26 cellular contexts compared by ENCODE assay signal in the genomic region with DNA sequence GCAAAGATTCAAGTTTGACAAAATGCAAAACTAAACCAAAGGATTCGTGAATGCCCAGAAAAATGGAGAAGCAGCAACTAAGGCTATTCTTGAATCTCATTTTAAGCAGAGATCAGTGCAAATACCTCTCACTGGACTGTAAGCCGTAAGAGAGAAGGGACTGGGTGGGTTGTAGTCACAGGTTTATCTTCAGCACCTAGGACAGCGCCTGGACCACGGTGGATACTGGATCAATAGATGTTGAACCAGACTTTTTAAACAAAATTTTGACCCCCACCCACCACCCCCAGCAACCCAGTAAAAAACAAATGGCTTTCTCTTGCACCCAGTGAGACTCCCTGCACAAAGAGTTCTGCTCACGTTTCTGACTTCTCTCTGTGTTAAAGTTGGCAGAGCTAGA.
A peak's percentile ranks its signal among the peaks of the same experiment; 100 is the strongest.
DNase-seq lines count a peak whose midpoint lies in the region; ATAC-seq and TF ChIP-seq lines count a peak whose summit lies in the region.
"Had no signal": no experiment of that assay in that cellular context is flagged by ENCODE, and none has a peak within 500 bp of the region (broad histone marks: within the 10 kb centered on the region; RNA-seq: fewer than 3 reads in every experiment).

No MANE protein-coding gene starts in this region.

- no peaks in the 10 kb centered on the region for H3K9me3 ChIP-seq in HEK293 (ENCODE audit: control insufficient read depth, insufficient read depth, low read depth, low read length)
- H3K9me3 ChIP-seq: HAP-1, MG63, mucosa of descending colon had no signal

- POLR2A ChIA-PET in activated CD4-positive, alpha-beta T cell treated with anti-CD3 and anti-CD28 coated beads for 36 hours (lab: Charles Lee): no interaction called here
- POLR2A ChIA-PET in HEK293 (lab: Yijun Ruan, JAX): interaction anchor here (0.6 kb wide), 1 partner anchor 10 kb away, joined by 4 read pairs; no protein-coding TSS in a partner anchor
- POLR2A ChIA-PET in activated CD8-positive, alpha-beta T cell treated with anti-CD3 and anti-CD28 coated beads for 36 hours (lab: Charles Lee): no interaction called here

- CTCF ChIA-PET in activated CD4-positive, alpha-beta T cell treated with anti-CD3 and anti-CD28 coated beads for 36 hours (lab: Charles Lee): no interaction called here
- CTCF ChIA-PET in HEK293 (lab: Yijun Ruan, JAX): no interaction called here
- CTCF ChIA-PET in activated CD8-positive, alpha-beta T cell treated with anti-CD3 and anti-CD28 coated beads for 36 hours (lab: Charles Lee): no interaction called here

- no peak overlapping the region for H3K27ac ChIP-seq in HEK293 (ENCODE audit: extremely low read depth, low read depth, low read length)
- H3K27ac ChIP-seq: brain microvascular endothelial cell, left ventricle myocardium inferior had no signal

- DNase-seq in activated CD4-positive, alpha-beta T cell treated with anti-CD3 and anti-CD28 coated beads for 36 hours: peak; percentile 15
- no peak for DNase-seq in activated CD4-positive, alpha-beta T cell treated with anti-CD3 and anti-CD28 coated beads for 4 hours
- DNase-seq in activated CD8-positive, alpha-beta T cell treated with anti-CD3 and anti-CD28 coated beads for 36 hours: peak; percentile 8
- DNase-seq in neural crest cell (ENCODE audit: low read depth, low spot score): peak; percentile 50
- DNase-seq: 8988T; brain microvascular endothelial cell; DMS79 treated with DMSO at 0.1 percent for 48 hours; glutamatergic neuron; left ventricle myocardium inferior; MG63; mucosa of descending colon; NCI-H1436 treated with DMSO at 0.1 percent for 48 hours; NCI-H2171 treated with DMSO at 0.1 percent for 48 hours; NCI-H526; SHP77 treated with DMSO at 0.1 percent for 48 hours; small intestine; stimulated activated CD4-positive, alpha-beta T cell treated with anti-CD3 and anti-CD28 coated beads, Interleukin-2, amount 100 ng/mL, for 48 hours had no signal

- no peaks in the 10 kb centered on the region for H3K4me1 Mint-ChIP-seq in activated CD4-positive, alpha-beta T cell treated with anti-CD3 and anti-CD28 coated beads for 36 hours
- no peaks in the 10 kb centered on the region for H3K4me1 Mint-ChIP-seq in activated CD8-positive, alpha-beta T cell treated with anti-CD3 and anti-CD28 coated beads for 36 hours (ENCODE audit: low read depth)
- H3K4me1 Mint-ChIP-seq in neural crest cell: no peaks in the 10 kb centered on the region
- H3K4me1 Mint-ChIP-seq: B cell had no signal

- no peaks in the 10 kb centered on the region for H3K4me1 ChIP-seq in HEK293 (ENCODE audit: control insufficient read depth, insufficient read depth, low read length)
- H3K4me1 ChIP-seq: HAP-1, left ventricle myocardium inferior had no signal

- TF ChIP-seq CTCF in HEK293 (tag by site-specific recombination; IDR thresholded peaks at IDR 0.05) (no peak), neural crest cell (conservative IDR thresholded peaks at IDR 0.05) (no peak)
- TF ChIP-seq CTCF in activated CD8-positive, alpha-beta T cell treated with anti-CD3 and anti-CD28 coated beads for 36 hours (IDR thresholded peaks at IDR 0.05): no peak

- H3K4me3 Mint-ChIP-seq in activated CD4-positive, alpha-beta T cell treated with anti-CD3 and anti-CD28 coated beads for 36 hours: no peak overlapping the region
- no peak overlapping the region for H3K4me3 Mint-ChIP-seq in activated CD8-positive, alpha-beta T cell treated with anti-CD3 and anti-CD28 coated beads for 36 hours
- H3K4me3 Mint-ChIP-seq in neural crest cell: no peak overlapping the region
- H3K4me3 Mint-ChIP-seq: activated T-helper 1 cell treated with anti-CD3 and anti-CD28 coated beads, Interleukin-12 subunit alpha, Interleukin-12 subunit beta, Interleukin-2, Interleukin-4 antibody, amounts not matched to agents 30 ng/mL and 10 ng/mL and 1 ng/mL, durations not matched to agents 14 hours and 24 hours and 36 hours; B cell; T-helper 1 cell treated with Interleukin-12 subunit alpha and Interleukin-12 subunit beta and Interleukin-4 antibody, amounts not matched to agents 30 μg/mL and 1 μg/mL, for 36 hours; type B pancreatic cell had no signal

- peaks cover 7% of the 10 kb centered on the region for H3K27me3 Mint-ChIP-seq in activated CD4-positive, alpha-beta T cell treated with anti-CD3 and anti-CD28 coated beads for 36 hours
- peaks cover 7% of the 10 kb centered on the region for H3K27me3 Mint-ChIP-seq in activated CD8-positive, alpha-beta T cell treated with anti-CD3 and anti-CD28 coated beads for 36 hours
- H3K27me3 Mint-ChIP-seq in neural crest cell (ENCODE audit: low read depth): peaks cover 41% of the 10 kb centered on the region

- H3K27ac Mint-ChIP-seq in activated CD4-positive, alpha-beta T cell treated with anti-CD3 and anti-CD28 coated beads for 36 hours: no peak overlapping the region
- no peak overlapping the region for H3K27ac Mint-ChIP-seq in activated CD8-positive, alpha-beta T cell treated with anti-CD3 and anti-CD28 coated beads for 36 hours
- H3K27ac Mint-ChIP-seq in neural crest cell (ENCODE audit: unreplicated experiment): no peak overlapping the region
- H3K27ac Mint-ChIP-seq: activated T-helper 1 cell treated with anti-CD3 and anti-CD28 coated beads, Interleukin-12 subunit alpha, Interleukin-12 subunit beta, Interleukin-2, Interleukin-4 antibody, amounts not matched to agents 30 ng/mL and 10 ng/mL and 1 ng/mL, durations not matched to agents 14 hours and 24 hours and 36 hours; B cell; T-helper 1 cell treated with Interleukin-12 subunit alpha and Interleukin-12 subunit beta and Interleukin-4 antibody, amounts not matched to agents 30 μg/mL and 1 μg/mL, for 36 hours; type B pancreatic cell had no signal

- H3K36me3 Mint-ChIP-seq in activated CD4-positive, alpha-beta T cell treated with anti-CD3 and anti-CD28 coated beads for 36 hours (ENCODE audit: low read depth): no peaks in the 10 kb centered on the region
- H3K36me3 Mint-ChIP-seq in activated CD8-positive, alpha-beta T cell treated with anti-CD3 and anti-CD28 coated beads for 36 hours (ENCODE audit: low read depth): no peaks in the 10 kb centered on the region
- H3K36me3 Mint-ChIP-seq in neural crest cell (ENCODE audit: low read depth): no peaks in the 10 kb centered on the region
- H3K36me3 Mint-ChIP-seq: type B pancreatic cell had no signal

- intact Hi-C loops in activated CD4-positive, alpha-beta T cell treated with anti-CD3 and anti-CD28 coated beads for 36 hours (cut with DNase I, micrococcal nuclease): no loop called here
- intact Hi-C loops in activated CD8-positive, alpha-beta T cell treated with anti-CD3 and anti-CD28 coated beads for 36 hours (cut with micrococcal nuclease): no loop called here

- ATAC-seq in activated CD4-positive, alpha-beta T cell treated with anti-CD3 and anti-CD28 coated beads for 36 hours: no peak
- no peak for ATAC-seq in activated CD8-positive, alpha-beta T cell treated with anti-CD3 and anti-CD28 coated beads for 36 hours
- no peak for ATAC-seq in GM19455 (IDR thresholded peaks at IDR 0.05; ENCODE audit: unreplicated experiment)
- ATAC-seq in HG03025 (IDR thresholded peaks at IDR 0.05; ENCODE audit: low FRiP score, unreplicated experiment): no peak
- ATAC-seq in GM18907 (IDR thresholded peaks at IDR 0.05; ENCODE audit: unreplicated experiment): no peak
- ATAC-seq: mucosa of descending colon had no signal

- peaks cover 2% of the 10 kb centered on the region for H3K9me3 Mint-ChIP-seq in activated CD4-positive, alpha-beta T cell treated with anti-CD3 and anti-CD28 coated beads for 36 hours (ENCODE audit: low read depth)
- H3K9me3 Mint-ChIP-seq in activated CD8-positive, alpha-beta T cell treated with anti-CD3 and anti-CD28 coated beads for 36 hours: peaks cover 9% of the 10 kb centered on the region
- H3K9me3 Mint-ChIP-seq in neural crest cell: peaks cover 11% of the 10 kb centered on the region
- H3K9me3 Mint-ChIP-seq: type B pancreatic cell had no signal

- H3K4me3 ChIP-seq in HEK293 (ENCODE audit: low read depth, low read length): no peak overlapping the region
- H3K4me3 ChIP-seq: HAP-1, left ventricle myocardium inferior, MG63, mucosa of descending colon had no signal

- no peaks in the 10 kb centered on the region for H3K36me3 ChIP-seq in HEK293 (ENCODE audit: control insufficient read depth in 2 of 2, insufficient read depth in 1 of 2, low read length in 2 of 2)
- H3K36me3 ChIP-seq: brain microvascular endothelial cell, HAP-1, left ventricle myocardium inferior, MG63 had no signal

TF ChIP-seq in HEK293, 187 proteins besides CTCF, POLR2A, EP300 and RAD21:
- TF ChIP-seq SCRT1 (tag by site-specific recombination; IDR thresholded peaks at IDR 0.05; ENCODE audit: borderline replicate concordance) (no peak), ZNF223 (tag by site-specific recombination; IDR thresholded peaks at IDR 0.05) (no peak), ZNF423 (tag by site-specific recombination; IDR thresholded peaks at IDR 0.05) (no peak), ZNF404 (tag by site-specific recombination; IDR thresholded peaks at IDR 0.05) (no peak), ZXDB (tag by site-specific recombination; IDR thresholded peaks at IDR 0.05) (no peak)
- TF ChIP-seq, protein P1, sequence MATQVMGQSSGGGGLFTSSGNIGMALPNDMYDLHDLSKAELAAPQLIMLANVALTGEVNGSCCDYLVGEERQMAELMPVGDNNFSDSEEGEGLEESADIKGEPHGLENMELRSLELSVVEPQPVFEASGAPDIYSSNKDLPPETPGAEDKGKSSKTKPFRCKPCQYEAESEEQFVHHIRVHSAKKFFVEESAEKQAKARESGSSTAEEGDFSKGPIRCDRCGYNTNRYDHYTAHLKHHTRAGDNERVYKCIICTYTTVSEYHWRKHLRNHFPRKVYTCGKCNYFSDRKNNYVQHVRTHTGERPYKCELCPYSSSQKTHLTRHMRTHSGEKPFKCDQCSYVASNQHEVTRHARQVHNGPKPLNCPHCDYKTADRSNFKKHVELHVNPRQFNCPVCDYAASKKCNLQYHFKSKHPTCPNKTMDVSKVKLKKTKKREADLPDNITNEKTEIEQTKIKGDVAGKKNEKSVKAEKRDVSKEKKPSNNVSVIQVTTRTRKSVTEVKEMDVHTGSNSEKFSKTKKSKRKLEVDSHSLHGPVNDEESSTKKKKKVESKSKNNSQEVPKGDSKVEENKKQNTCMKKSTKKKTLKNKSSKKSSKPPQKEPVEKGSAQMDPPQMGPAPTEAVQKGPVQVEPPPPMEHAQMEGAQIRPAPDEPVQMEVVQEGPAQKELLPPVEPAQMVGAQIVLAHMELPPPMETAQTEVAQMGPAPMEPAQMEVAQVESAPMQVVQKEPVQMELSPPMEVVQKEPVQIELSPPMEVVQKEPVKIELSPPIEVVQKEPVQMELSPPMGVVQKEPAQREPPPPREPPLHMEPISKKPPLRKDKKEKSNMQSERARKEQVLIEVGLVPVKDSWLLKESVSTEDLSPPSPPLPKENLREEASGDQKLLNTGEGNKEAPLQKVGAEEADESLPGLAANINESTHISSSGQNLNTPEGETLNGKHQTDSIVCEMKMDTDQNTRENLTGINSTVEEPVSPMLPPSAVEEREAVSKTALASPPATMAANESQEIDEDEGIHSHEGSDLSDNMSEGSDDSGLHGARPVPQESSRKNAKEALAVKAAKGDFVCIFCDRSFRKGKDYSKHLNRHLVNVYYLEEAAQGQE (tag by site-specific recombination; IDR thresholded peaks at IDR 0.05): peak; percentile 71
TF ChIP-seq in HEK293: peak in this region for 1.

Comparison
In these comparisons a context has a peak if more than half of its experiments do, and no peak if none do; other contexts are left out.
1. DNase-seq: peak in activated CD4-positive, alpha-beta T cell treated with anti-CD3 and anti-CD28 coated beads for 36 hours (single experiment), activated CD8-positive, alpha-beta T cell treated with anti-CD3 and anti-CD28 coated beads for 36 hours (single experiment) and neural crest cell (single experiment); none in activated CD4-positive, alpha-beta T cell treated with anti-CD3 and anti-CD28 coated beads for 4 hours (0 of 2).